In the genomic region with DNA sequence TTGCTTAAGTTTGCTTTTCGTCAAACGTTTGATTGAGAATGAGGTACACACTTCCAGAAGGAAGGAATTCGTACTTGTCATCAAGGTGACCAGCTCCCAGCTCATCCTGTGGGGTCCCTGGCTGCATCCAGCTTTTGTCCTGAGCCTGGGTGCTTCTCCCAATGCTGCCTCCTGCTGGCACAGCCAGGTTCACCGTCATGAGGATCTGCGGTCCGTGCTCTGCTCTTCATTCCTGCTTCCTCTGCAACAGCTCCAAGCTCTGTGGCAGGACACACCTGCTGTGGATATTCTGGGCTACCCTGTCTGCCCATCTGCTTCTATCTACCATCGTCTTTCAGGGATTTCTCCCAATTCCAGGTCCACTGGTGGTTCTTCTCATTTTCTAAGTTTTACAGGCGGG, we compare ENCODE assay signal across 1 cellular context.
TF ChIP-seq lines count a peak whose summit lies in the region.

No MANE protein-coding gene starts in this region.

TF ChIP-seq in K562, 482 proteins besides CTCF, POLR2A, EP300 and RAD21:
- TF ChIP-seq SMC3 (conservative IDR thresholded peaks at IDR 0.05; ENCODE audit: insufficient read depth, low read depth, low read length) (peak; percentile 63), SRSF7 (optimal IDR thresholded peaks at IDR 0.05; ENCODE audit: low read depth, low read length) (no peak), RCOR1 (IDR thresholded peaks at IDR 0.05; ENCODE audit: borderline replicate concordance in 1 of 2, low read depth in 2 of 2, low read length in 2 of 2) (peak in 1 of 2 experiments; percentile 27; a peak in 1 of 4 replicates), BHLHE40 (IDR thresholded peaks at IDR 0.05; ENCODE audit: low read length) (0 out of 2 replicates have a peak, but pooled peaks have one; percentile 12), ETV6 (IDR thresholded peaks at IDR 0.05; ENCODE audit: borderline replicate concordance in 1 of 2, low read depth in 2 of 2, low read length in 1 of 2) (no peak), ETV6 (CRISPR knock-in tag; IDR thresholded peaks at IDR 0.05; ENCODE audit: borderline replicate concordance) (no peak)
- TF ChIP-seq, protein P1, sequence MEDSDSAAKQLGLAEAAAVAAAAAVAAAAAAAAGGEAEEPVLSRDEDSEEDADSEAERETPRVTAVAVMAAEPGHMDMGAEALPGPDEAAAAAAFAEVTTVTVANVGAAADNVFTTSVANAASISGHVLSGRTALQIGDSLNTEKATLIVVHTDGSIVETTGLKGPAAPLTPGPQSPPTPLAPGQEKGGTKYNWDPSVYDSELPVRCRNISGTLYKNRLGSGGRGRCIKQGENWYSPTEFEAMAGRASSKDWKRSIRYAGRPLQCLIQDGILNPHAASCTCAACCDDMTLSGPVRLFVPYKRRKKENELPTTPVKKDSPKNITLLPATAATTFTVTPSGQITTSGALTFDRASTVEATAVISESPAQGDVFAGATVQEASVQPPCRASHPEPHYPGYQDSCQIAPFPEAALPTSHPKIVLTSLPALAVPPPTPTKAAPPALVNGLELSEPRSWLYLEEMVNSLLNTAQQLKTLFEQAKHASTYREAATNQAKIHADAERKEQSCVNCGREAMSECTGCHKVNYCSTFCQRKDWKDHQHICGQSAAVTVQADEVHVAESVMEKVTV (CRISPR knock-in tag; IDR thresholded peaks at IDR 0.05): peak; percentile 32; the same call in 1 of the 2 replicates
